In genomic region chr10:21849624-21850023, GRCh38 we compare ENCODE assay signal across 23 cellular contexts.
"Had no signal": no experiment of that assay in that cellular context is flagged by ENCODE, and none has a peak within 500 bp of the region (broad histone marks: within the 10 kb centered on the region; RNA-seq: fewer than 3 reads in every experiment).

No MANE protein-coding gene starts in this region.

- DNase-seq: activated B cell treated with CpG ODN at 0.5 μM for 24 hours; activated CD4-positive, alpha-beta T cell treated with anti-CD3 and anti-CD28 coated beads for 36 hours; activated CD4-positive, alpha-beta T cell treated with anti-CD3 and anti-CD28 coated beads, Interleukin-2, amount 50 U/mL, for 4 hours; activated effector memory CD4-positive, alpha-beta T cell treated with anti-CD3 and anti-CD28 coated beads, Interleukin-2, amount 50 U/mL, for 16 hours; activated naive CD4-positive, alpha-beta T cell treated with anti-CD3 and anti-CD28 coated beads, Interleukin-2, amount 10 ng/mL, durations not matched to agents 7 days and 5 days; activated T-cell treated with anti-CD3 and anti-CD28 coated beads, Interleukin-2, amount 50 U/mL, for 72 hours; brain microvascular endothelial cell; central memory CD4-positive, alpha-beta T cell; dorsolateral prefrontal cortex; heart right ventricle; islet precursor cell; left cardiac atrium; naive thymus-derived CD8-positive, alpha-beta T cell; small intestine; stimulated activated CD4-positive, alpha-beta T cell treated with anti-CD3 and anti-CD28 coated beads, Interleukin-15, amount 100 ng/mL, for 24 hours; stomach; T-helper 17 cell had no signal

- H3K36me3 ChIP-seq: brain microvascular endothelial cell, suprapubic skin had no signal

- H3K4me3 ChIP-seq: dorsolateral prefrontal cortex, heart right ventricle, stomach, suprapubic skin, tibial nerve had no signal

- FAIRE-seq: colon, small intestine, urothelium cell line had no signal

- ATAC-seq: activated CD4-positive, alpha-beta T cell treated with anti-CD3 and anti-CD28 coated beads for 36 hours; activated T-cell treated with anti-CD3 and anti-CD28 coated beads, Interleukin-2, amount 50 U/mL, for 72 hours; heart right ventricle; left cardiac atrium; naive thymus-derived CD8-positive, alpha-beta T cell; sciatic nerve; stimulated activated memory B cell treated with anti-CD40 and anti-IgM and Interleukin-4, amounts not matched to agents 10 μg/mL and 1 μg/mL and 100 μg/mL, for 72 hours; T-helper 17 cell had no signal

- H3K27ac ChIP-seq: brain microvascular endothelial cell, dorsolateral prefrontal cortex, heart right ventricle, stomach, suprapubic skin, tibial nerve had no signal

- H3K27me3 ChIP-seq: brain microvascular endothelial cell, dorsolateral prefrontal cortex, heart right ventricle, stomach, suprapubic skin, tibial nerve had no signal

- H3K4me1 ChIP-seq: heart right ventricle, stomach, suprapubic skin, tibial nerve had no signal
